In genomic region chr15:73630796-73631471, GRCh38 we compare ENCODE assay signal across 8 cellular contexts. TPM values are rescaled to one million over a fixed set of nuclear protein-coding genes. Genes with fewer than 3 reads are reported as not detected.
DNase-seq lines count a peak whose midpoint lies in the region; ATAC-seq and TF ChIP-seq lines count a peak whose summit lies in the region.

No MANE protein-coding gene starts in this region.

- H3K36me3 Mint-ChIP-seq in GM23338 (ENCODE audit: low read depth), result no peaks in the 10 kb centered on the region
- H3K36me3 Mint-ChIP-seq in T-cell, result no peaks in the 10 kb centered on the region

- H3K36me3 ChIP-seq in GM23338 (ENCODE audit: insufficient read depth) (no peaks in the 10 kb centered on the region), sigmoid colon (no peaks in the 10 kb centered on the region)

- H3K79me2 ChIP-seq in GM23338 (replicated peaks; ENCODE audit: insufficient read depth), result peaks cover 68% of the 10 kb centered on the region

- peaks cover 25% of the 10 kb centered on the region for H4K20me1 ChIP-seq in GM23338 (replicated peaks; ENCODE audit: insufficient read depth)

- H3K4me2 ChIP-seq in GM23338, result peak overlapping the region; percentile 82

- no peaks in the 10 kb centered on the region for H3K9me3 ChIP-seq in sigmoid colon

- no peak for TF ChIP-seq CTCF in GM23338 (conservative IDR thresholded peaks at IDR 0.05; ENCODE audit: low read depth in 2 of 2)
- no peak for TF ChIP-seq CTCF in fibroblast of pulmonary artery (IDR thresholded peaks at IDR 0.05; ENCODE audit: low read length, missing control alignments)
- no peak for TF ChIP-seq CTCF in sigmoid colon (IDR thresholded peaks at IDR 0.05)

- intact Hi-C loops in sigmoid colon (cut with DNase I), result loop anchor here (5.0 to 10.0 kb wide), 3 partner anchors 59 to 849 kb away; partner anchors contain the start of gene ADPGK

- peaks cover 47% of the 10 kb centered on the region for H3K4me1 ChIP-seq in GM23338 (ENCODE audit: insufficient read depth)
- peaks cover 0 to 69% (median 64%) of the 10 kb centered on the region in 4 donors for H3K4me1 ChIP-seq in sigmoid colon

- H3K4me3 Mint-ChIP-seq in GM23338, result peak overlapping the region; percentile 79
- peak overlapping the region; percentile 40 to 86 (median 83) for H3K4me3 Mint-ChIP-seq in T-cell

- POLR2A ChIA-PET in T-cell (lab: Charles Lee), result no interaction called here

- H3K27me3 ChIP-seq in GM23338 (ENCODE audit: insufficient read depth) (no peaks in the 10 kb centered on the region), sigmoid colon (no peaks in the 10 kb centered on the region)

- H3F3A ChIP-seq in GM23338 (replicated peaks; ENCODE audit: low read depth), result no peaks in the 10 kb centered on the region

- H3K9me2 ChIP-seq in GM23338 (ENCODE audit: insufficient read depth), result no peaks in the 10 kb centered on the region

- peak overlapping the region; percentile 72 for H3K4me3 ChIP-seq in GM23338
- H3K4me3 ChIP-seq in fibroblast of pulmonary artery (replicated peaks; ENCODE audit: low read depth, low read length), result peak overlapping the region; percentile 91
- H3K4me3 ChIP-seq in sigmoid colon, result peak overlapping the region; percentile 87 to 99 (median 91)

- 9 to 37% methylated on average over 4 of the region's 4 CpGs for WGBS in sigmoid colon, 2 donors

- H3K27ac ChIP-seq in GM23338 (ENCODE audit: low read depth), result no peak overlapping the region
- H3K27ac ChIP-seq in sigmoid colon, result peak overlapping the region; percentile 96 to 100 (median 99)

- no peak overlapping the region for H2AFZ ChIP-seq in GM23338

- no peak for DNase-seq in GM23338 (ENCODE audit: low spot score)
- no peak for DNase-seq in T-cell
- DNase-seq in fibroblast of pulmonary artery (ENCODE audit: low read depth), result no peak
- no peak for DNase-seq in sigmoid colon
- DNase-seq in NOMO-1 treated with DMSO at 0.1 percent for 48 hours (lab: John Stamatoyannopoulos, UW; ENCODE audit: unreplicated experiment), result no peak
- no peak for DNase-seq in KG1 (lab: John Stamatoyannopoulos, UW)
- DNase-seq in activated naive CD4-positive, alpha-beta T cell treated with Interleukin-2 at 50 U/mL for 16 hours, result no peak
- no peak for DNase-seq in HT-29 (ENCODE audit: low spot score)

- H3K27ac Mint-ChIP-seq in GM23338, result peak overlapping the region; percentile 13; the same call in 1 of the 2 replicates
- no peak overlapping the region for H3K27ac Mint-ChIP-seq in T-cell

- H3K4me1 Mint-ChIP-seq in GM23338, result peaks cover 54% of the 10 kb centered on the region
- H3K4me1 Mint-ChIP-seq in T-cell, result peaks cover 54 to 61% (median 57%) of the 10 kb centered on the region in 3 donors

- H3K9me3 Mint-ChIP-seq in GM23338 (no peaks in the 10 kb centered on the region), T-cell (no peaks in the 10 kb centered on the region)

- ATAC-seq in GM23338 (no peak), T-cell (replicated peaks in 1 of 4) (no peak)

- no peak for TF ChIP-seq POLR2A in sigmoid colon (IDR thresholded peaks at IDR 0.05)

- H3K27me3 Mint-ChIP-seq in GM23338 (ENCODE audit: insufficient read depth, low read depth, poor library complexity), result no peaks in the 10 kb centered on the region
- no peaks in the 10 kb centered on the region for H3K27me3 Mint-ChIP-seq in T-cell

- no peak for TF ChIP-seq EP300 in sigmoid colon (IDR thresholded peaks at IDR 0.05)

- CTCF ChIA-PET in T-cell (lab: Charles Lee), result interaction anchor here in 1 of 2 donors (0.6 to 1.5 kb wide), 3 partner anchors 14 to 66 kb away, joined by 3 to 6 read pairs (median 4); no protein-coding TSS in a partner anchor

TF ChIP-seq in GM23338, 12 proteins besides CTCF, POLR2A, EP300 and RAD21 (continues in another document):
- TF ChIP-seq EZH2phosphoT487 (IDR thresholded peaks at IDR 0.05; ENCODE audit: unreplicated experiment) (no peak), ZNF462 (CRISPR knock-in tag; IDR thresholded peaks at IDR 0.05) (no peak), ZNF331 (CRISPR knock-in tag; IDR thresholded peaks at IDR 0.05; ENCODE audit: low read depth) (no peak)

RNA-seq across cellular contexts. Expression of gene NPTN, which starts 2.3 kb away (rescaled TPM):
- total RNA-seq in GM23338 (2014; rRNA removed; shearing (Covaris generic)), result 113 and 121 TPM in 2 replicates
- 53.0 and 56.3 TPM in 2 replicates for polyA plus RNA-seq in GM23338 (2016; fragmentation: Nextera tagmentation; extraction: Ambion mirVana)
- total RNA-seq in T-cell, result 10 to 100 TPM; 24.7 to 34.9 (median 33.1) TPM
- 100 to 1,000 TPM; 216 to 320 (median 299) TPM for total RNA-seq in sigmoid colon
- 10 to 100 TPM; 40.8 to 98.6 (median 42.5) TPM for polyA plus RNA-seq in sigmoid colon
- total RNA-seq in HT-29 (2014; rRNA removed; shearing (Covaris generic)), result 108 and 110 TPM in 2 replicates

RNA-seq across cellular contexts. Expression of gene CD276, which starts 53.2 kb away (rescaled TPM):
- total RNA-seq in GM23338 (2014; rRNA removed; shearing (Covaris generic)), result 131 and 158 TPM in 2 replicates
- polyA plus RNA-seq in GM23338 (2016; fragmentation: Nextera tagmentation; extraction: Ambion mirVana) (58.3 and 60.9 TPM in 2 replicates), sigmoid colon (10 to 100 TPM; 15.7 to 38.6 (median 16.8) TPM)
- total RNA-seq in T-cell (under 1 TPM in 3 of 5 donors, not detected in 2; 0.66 to 0.76 (median 0.76) TPM), sigmoid colon (10 to 100 TPM; 20.4 to 59.8 (median 36.7) TPM)
- 70.6 and 84.1 TPM in 2 replicates for total RNA-seq in HT-29 (2014; rRNA removed; shearing (Covaris generic))

Comparison
In these comparisons a context has a peak if more than half of its experiments do, and no peak if none do; other contexts are left out.
1. RNA of gene CD276, which starts 53.2 kb away (total RNA-seq): 131 to 158 TPM in GM23338, 70.6 to 84.1 TPM in HT-29 and 20.4 to 59.8 TPM in sigmoid colon; 0.66 to 0.76 TPM in T-cell; every median in the first group is over 10 times any median in the second.
2. Peak in every context shown above with its lines, with median percentiles within 50 percentile points of each other: H3K4me3 ChIP-seq.